Comparison of ENCODE assay signal across 8 cellular contexts in genomic region chr17:44197980-44198720, GRCh38. TPM values are rescaled to one million over a fixed set of nuclear protein-coding genes. Genes with fewer than 3 reads are reported as not detected.
DNase-seq lines count a peak whose midpoint lies in the region; ATAC-seq, FAIRE-seq and TF ChIP-seq lines count a peak whose summit lies in the region.

No MANE protein-coding gene starts in this region.

- H3K36me3 Mint-ChIP-seq in T-cell, result peaks cover 20% of the 10 kb centered on the region
- peaks cover 12% of the 10 kb centered on the region for H3K36me3 Mint-ChIP-seq in mesothelial cell of epicardium

- H3K4me1 ChIP-seq in BLaER1 treated with 17β-estradiol and CSF1 and Interleukin-3, amounts not matched to agents 10 nM and 100 nM, result peaks cover 44 to 72% (median 48%) of the 10 kb centered on the region in 10 experiments
- peaks cover 12% of the 10 kb centered on the region for H3K4me1 ChIP-seq in HAP-1
- peaks cover 6% of the 10 kb centered on the region for H3K4me1 ChIP-seq in colonic mucosa

- DNase-seq in HAP-1 (ENCODE audit: low spot score in 2 of 2), result no peak
- peak in 24 of 34 experiments; percentile 25 to 63 (median 43) for DNase-seq in T-cell
- DNase-seq in colonic mucosa, result peak; percentile 60
- DNase-seq in mesothelial cell of epicardium (ENCODE audit: low spot score in 2 of 2, unreplicated experiment in 2 of 2), result no peak
- peak; percentile 52 for DNase-seq in urothelium cell line (ENCODE audit: low spot score)

- H4K20me1 ChIP-seq in BLaER1 treated with 17β-estradiol and CSF1 and Interleukin-3, amounts not matched to agents 10 nM and 100 nM, result peaks cover 0 to 45% (median 20%) of the 10 kb centered on the region in 11 experiments; a peak in 18 of 22 replicates

- peak overlapping the region; percentile 72 to 97 (median 91) for H3K4me3 ChIP-seq in BLaER1 treated with 17β-estradiol and CSF1 and Interleukin-3, amounts not matched to agents 10 nM and 100 nM
- H3K4me3 ChIP-seq in HAP-1, result peak overlapping the region; percentile 75
- H3K4me3 ChIP-seq in colonic mucosa, result peak overlapping the region; percentile 95

- H3K4me3 Mint-ChIP-seq in T-cell (peak overlapping the region; percentile 83 to 88 (median 84)), mesothelial cell of epicardium (peak overlapping the region; percentile 75)

- H3K27ac Mint-ChIP-seq in T-cell (peak overlapping the region; percentile 89 to 95), mesothelial cell of epicardium (peak overlapping the region; percentile 90)

- POLR2A ChIA-PET in T-cell (lab: Charles Lee), result interaction anchor here in 1 of 2 donors (0.5 to 1.0 kb wide), 3 partner anchors 9 to 237 kb away, joined by 3 to 4 read pairs (median 4); partner anchors contain the start of gene TMUB2

- no peak for FAIRE-seq in urothelium cell line (lab: Jason Lieb, UNC)

- H3K27me3 ChIP-seq in BLaER1 treated with 17β-estradiol and CSF1 and Interleukin-3, amounts not matched to agents 10 nM and 100 nM, result no peaks in the 10 kb centered on the region
- no peaks in the 10 kb centered on the region for H3K27me3 ChIP-seq in HAP-1 (ENCODE audit: low read depth)
- H3K27me3 ChIP-seq in colonic mucosa, result no peaks in the 10 kb centered on the region

- H3K27me3 Mint-ChIP-seq in T-cell, result no peaks in the 10 kb centered on the region
- H3K27me3 Mint-ChIP-seq in mesothelial cell of epicardium (ENCODE audit: low read depth), result no peaks in the 10 kb centered on the region

- intact Hi-C loops in colonic mucosa (cut with DNase I), result no loop called here

- H3K27ac ChIP-seq in BLaER1 treated with 17β-estradiol and CSF1 and Interleukin-3, amounts not matched to agents 10 nM and 100 nM, result peak overlapping the region; percentile 95 to 99 (median 98)
- peak overlapping the region; percentile 100 for H3K27ac ChIP-seq in colonic mucosa

- H3K9ac ChIP-seq in BLaER1 treated with 17β-estradiol and CSF1 and Interleukin-3, amounts not matched to agents 10 nM and 100 nM, result peak overlapping the region; percentile 95 to 99 (median 99)
- peak overlapping the region; percentile 93 for H3K9ac ChIP-seq in colonic mucosa (ENCODE audit: low read depth in 2 of 2, low read length in 2 of 2)

- ATAC-seq in T-cell (replicated peaks in 1 of 4), result peak in 3 of 4 experiments; percentile 21 to 24 (median 23)
- no peak for ATAC-seq in HG02981 (IDR thresholded peaks at IDR 0.05; ENCODE audit: unreplicated experiment)
- ATAC-seq in HG03342 (IDR thresholded peaks at IDR 0.05; ENCODE audit: unreplicated experiment), result no peak

- H3K4me1 Mint-ChIP-seq in T-cell, result peaks cover 26 to 41% (median 34%) of the 10 kb centered on the region in 3 donors
- H3K4me1 Mint-ChIP-seq in mesothelial cell of epicardium, result peaks cover 28% of the 10 kb centered on the region

- H3K4me2 ChIP-seq in BLaER1 treated with 17β-estradiol and CSF1 and Interleukin-3, amounts not matched to agents 10 nM and 100 nM, result peak overlapping the region; percentile 83 to 97 (median 91)

- no peak for TF ChIP-seq CTCF in colonic mucosa (IDR thresholded peaks at IDR 0.05)
- TF ChIP-seq CTCF in mesothelial cell of epicardium (IDR thresholded peaks at IDR 0.05; ENCODE audit: unreplicated experiment), result no peak

- H3K36me3 ChIP-seq in BLaER1 treated with 17β-estradiol and CSF1 and Interleukin-3, amounts not matched to agents 10 nM and 100 nM, result peaks cover 43 to 48% (median 46%) of the 10 kb centered on the region in 11 experiments
- peaks cover 34% of the 10 kb centered on the region for H3K36me3 ChIP-seq in HAP-1 (replicated peaks)
- peaks cover 10% of the 10 kb centered on the region for H3K36me3 ChIP-seq in colonic mucosa

- CTCF ChIA-PET in T-cell (lab: Charles Lee), result interaction anchor here (0.5 to 1.3 kb wide), 4 partner anchors 11 to 24 kb away, joined by 3 to 5 read pairs (median 4); partner anchors contain the start of gene TMUB2 (in 1 of the 2)

- H3K9me3 Mint-ChIP-seq in T-cell (no peaks in the 10 kb centered on the region), mesothelial cell of epicardium (no peaks in the 10 kb centered on the region)

- in situ Hi-C loops in HAP-1 (cut with MboI; ENCODE audit: low sequenced_read_pairs), result no loop called here

- H3K9me3 ChIP-seq in BLaER1 treated with 17β-estradiol and CSF1 and Interleukin-3, amounts not matched to agents 10 nM and 100 nM (replicated peaks in 1 of 11), result no peaks in the 10 kb centered on the region
- H3K9me3 ChIP-seq in HAP-1 (no peaks in the 10 kb centered on the region), colonic mucosa (no peaks in the 10 kb centered on the region)

RNA-seq across cellular contexts. Expression of gene ATXN7L3, which starts 1.5 kb away (rescaled TPM):
- total RNA-seq in T-cell, result 100 to 1,000 TPM; 101 to 130 (median 125) TPM
- 10 to 100 TPM; 65.9 to 77.3 TPM for total RNA-seq in colonic mucosa
- total RNA-seq in mesothelial cell of epicardium, result 132 to 143 TPM (median 137 TPM) in 3 replicates

RNA-seq across cellular contexts. Expression of gene TMUB2, which starts 11.4 kb away (rescaled TPM):
- 10 to 100 TPM; 42.0 to 46.6 (median 43.0) TPM for total RNA-seq in T-cell
- 10 to 100 TPM; 37.0 to 44.5 TPM for total RNA-seq in colonic mucosa
- total RNA-seq in mesothelial cell of epicardium, result 35.7 to 39.0 TPM (median 37.0 TPM) in 3 replicates

RNA-seq across cellular contexts. Expression of gene UBTF, which starts 21.3 kb away (rescaled TPM):
- 100 to 1,000 TPM; 162 to 228 (median 213) TPM for total RNA-seq in T-cell
- total RNA-seq in colonic mucosa, result 10 to 100 TPM; 44.7 to 84.1 TPM
- total RNA-seq in mesothelial cell of epicardium, result 113 to 120 TPM (median 119 TPM) in 3 replicates

RNA-seq across cellular contexts. Expression of gene ASB16, which starts 27.6 kb away (rescaled TPM):
- under 1 TPM in 1 of 5 donors, not detected in 4; 0.15 TPM for total RNA-seq in T-cell
- under 1 TPM in 1 of 2 donors, not detected in 1; 0.32 TPM for total RNA-seq in colonic mucosa
- 0.14 to 0.16 TPM in 2 of 3 replicates, not detected in the other for total RNA-seq in mesothelial cell of epicardium

RNA-seq across cellular contexts. Expression of gene HROB, which starts 56.4 kb away (rescaled TPM):
- total RNA-seq in T-cell (1 to 10 TPM in 4 of 5 donors, under 1 TPM in 1; 0.73 to 3.4 (median 1.1) TPM), colonic mucosa (10 to 100 TPM in 1 of 2 donors, 1 to 10 TPM in 1; 2.7 to 11.5 TPM), mesothelial cell of epicardium (6.0 to 6.4 TPM (median 6.2 TPM) in 3 replicates)

Comparison
In these comparisons a context has a peak if more than half of its experiments do, and no peak if none do; other contexts are left out.
1. DNase-seq: peak in T-cell (24 of 34), colonic mucosa (single experiment) and urothelium cell line (single experiment); none in HAP-1 (0 of 2) and mesothelial cell of epicardium (0 of 2).
2. ATAC-seq: peak in T-cell (3 of 4); none in HG02981 (single experiment) and HG03342 (single experiment).
3. Peak in every context shown above with its lines, with median percentiles within 50 percentile points of each other: H3K4me3 ChIP-seq.